Comparison of ENCODE assay signal across 22 cellular contexts in the genomic region with DNA sequence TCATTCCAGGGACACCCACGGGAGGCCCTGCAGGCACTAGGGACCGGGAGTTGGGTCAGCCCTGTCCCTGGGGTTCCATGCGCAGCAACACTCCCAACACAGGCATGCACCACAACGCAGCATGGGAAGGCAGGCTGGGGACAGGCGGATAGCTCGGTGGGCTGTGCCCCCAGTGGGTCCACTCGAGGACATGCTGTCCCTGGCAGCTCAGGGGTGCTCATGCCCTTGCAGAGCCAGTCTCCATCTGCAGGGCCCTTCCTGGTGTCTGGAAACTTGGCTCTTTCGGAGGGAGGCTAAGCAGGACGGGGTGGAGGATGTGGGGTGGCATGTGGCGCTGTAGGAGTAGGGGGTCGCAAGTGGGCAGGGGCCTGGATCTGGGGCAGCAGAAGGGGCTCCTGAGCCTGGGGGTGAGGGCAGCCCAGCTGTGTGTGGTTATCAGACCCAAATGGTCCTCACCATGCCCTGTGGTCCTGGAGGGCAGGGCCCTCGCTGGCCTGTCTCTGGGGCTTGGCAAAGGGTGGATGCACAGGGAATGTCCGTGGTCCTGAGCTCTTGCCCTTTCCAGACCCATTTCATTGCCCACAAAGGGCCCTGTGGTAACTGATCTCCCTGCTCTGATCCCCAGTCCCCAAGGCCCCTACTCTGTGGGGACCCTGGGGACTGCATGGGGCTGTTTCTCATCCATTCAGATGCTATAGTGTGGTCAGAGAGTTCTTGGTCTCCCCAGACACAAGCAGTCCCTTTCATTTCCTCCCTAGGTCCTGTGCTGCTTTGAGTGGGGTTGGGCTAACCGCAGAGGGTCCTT.
DNase-seq lines count a peak whose midpoint lies in the region; ATAC-seq and TF ChIP-seq lines count a peak whose summit lies in the region.
"Had no signal": no experiment of that assay in that cellular context is flagged by ENCODE, and none has a peak within 500 bp of the region (broad histone marks: within the 10 kb centered on the region; RNA-seq: fewer than 3 reads in every experiment).

No MANE protein-coding gene starts in this region.

- H3K4me3 ChIP-seq in left ventricle myocardium inferior (no peak overlapping the region), H7 (ENCODE audit: insufficient read depth, low read depth, low read length) (no peak overlapping the region), upper lobe of right lung (no peak overlapping the region), WERI-Rb-1 (ENCODE audit: low read depth, low read length) (no peak overlapping the region)
- H3K4me3 ChIP-seq: breast epithelium, upper lobe of left lung had no signal

- peak; percentile 11 for DNase-seq in Right ventricle myocardium inferior (ENCODE audit: missing footprints)
- no peak for DNase-seq in left ventricle myocardium inferior
- DNase-seq in H7, result peak; percentile 43
- peak; percentile 24 for DNase-seq in germinal center (ENCODE audit: low spot score)
- DNase-seq in upper lobe of right lung, result peak; percentile 54
- DNase-seq in cerebellum (ENCODE audit: low spot score), result no peak
- DNase-seq in WERI-Rb-1, result no peak
- DNase-seq: 8988T; activated CD8-positive, alpha-beta memory T cell treated with anti-CD3 and anti-CD28 coated beads for 24 hours; activated naive CD8-positive, alpha-beta T cell treated with anti-CD3 and anti-CD28 coated beads, Interleukin-2, amount 10 ng/mL, durations not matched to agents 7 days and 5 days; C1 segment of cervical spinal cord; H9; head of caudate nucleus; naive thymus-derived CD8-positive, alpha-beta T cell; NCI-H1105 treated with DMSO at 0.1 percent for 48 hours; NCI-H2227 treated with DMSO at 0.1 percent for 48 hours; SHP77 treated with DMSO at 0.1 percent for 48 hours; T-helper 17 cell; upper lobe of left lung had no signal

- H3K9me3 ChIP-seq in left ventricle myocardium inferior (replicated peaks), result no peaks in the 10 kb centered on the region
- H3K9me3 ChIP-seq in upper lobe of right lung, result no peaks in the 10 kb centered on the region
- no peaks in the 10 kb centered on the region for H3K9me3 ChIP-seq in WERI-Rb-1 (ENCODE audit: severe bottlenecking)
- H3K9me3 ChIP-seq: breast epithelium, upper lobe of left lung had no signal

- TF ChIP-seq CTCF in left ventricle myocardium inferior (IDR thresholded peaks at IDR 0.05; ENCODE audit: borderline replicate concordance) (no peak), upper lobe of right lung (IDR thresholded peaks at IDR 0.05) (no peak), WERI-Rb-1 (IDR thresholded peaks at IDR 0.05; ENCODE audit: low read depth, low read length) (no peak)

- H3K27ac ChIP-seq in left ventricle myocardium inferior (replicated peaks) (no peak overlapping the region), upper lobe of right lung (no peak overlapping the region), WERI-Rb-1 (no peak overlapping the region)
- H3K27ac ChIP-seq: breast epithelium, upper lobe of left lung had no signal

- intact Hi-C loops in Right ventricle myocardium inferior (cut with DNase I) (no loop called here), left ventricle myocardium inferior (cut with micrococcal nuclease) (no loop called here), upper lobe of right lung (cut with DNase I) (no loop called here)

- no peaks in the 10 kb centered on the region for H3K27me3 ChIP-seq in left ventricle myocardium inferior (ENCODE audit: low read depth)
- no peaks in the 10 kb centered on the region for H3K27me3 ChIP-seq in H7 (ENCODE audit: control insufficient read depth, insufficient read depth, low read length)
- no peaks in the 10 kb centered on the region for H3K27me3 ChIP-seq in upper lobe of right lung
- H3K27me3 ChIP-seq in WERI-Rb-1 (ENCODE audit: insufficient read depth, low read depth, severe bottlenecking), result no peaks in the 10 kb centered on the region
- H3K27me3 ChIP-seq: upper lobe of left lung had no signal

- peaks cover 6% of the 10 kb centered on the region for H3K4me1 ChIP-seq in left ventricle myocardium inferior
- H3K4me1 ChIP-seq in upper lobe of right lung, result peaks cover 11% of the 10 kb centered on the region
- H3K4me1 ChIP-seq: breast epithelium had no signal

- ATAC-seq in Right ventricle myocardium inferior (no peak), upper lobe of right lung (no peak), HG03342 (IDR thresholded peaks at IDR 0.05; ENCODE audit: unreplicated experiment) (no peak)
- ATAC-seq: naive thymus-derived CD8-positive, alpha-beta T cell; T-helper 17 cell; WTC11 had no signal

- H3K36me3 ChIP-seq in left ventricle myocardium inferior, result no peaks in the 10 kb centered on the region
- no peaks in the 10 kb centered on the region for H3K36me3 ChIP-seq in H7 (replicated peaks; ENCODE audit: control insufficient read depth, insufficient read depth, low read length)
- no peaks in the 10 kb centered on the region for H3K36me3 ChIP-seq in upper lobe of right lung
- no peaks in the 10 kb centered on the region for H3K36me3 ChIP-seq in WERI-Rb-1
- H3K36me3 ChIP-seq: breast epithelium, upper lobe of left lung had no signal

Comparison
In these comparisons a context has a peak if more than half of its experiments do, and no peak if none do; other contexts are left out.
1. DNase-seq: peak in Right ventricle myocardium inferior (single experiment), H7 (single experiment), germinal center (single experiment) and upper lobe of right lung (single experiment); none in left ventricle myocardium inferior (single experiment), cerebellum (single experiment) and WERI-Rb-1 (single experiment).